8 cellular contexts compared by ENCODE assay signal in genomic region chr17:17001874-17002520, GRCh38.
DNase-seq lines count a peak whose midpoint lies in the region; ATAC-seq and TF ChIP-seq lines count a peak whose summit lies in the region.

No MANE protein-coding gene starts in this region.

- H3K4me2 ChIP-seq in DND-41 (ENCODE audit: insufficient read depth, low read length), result peak overlapping the region; percentile 52

- H3K27ac ChIP-seq in DND-41 (ENCODE audit: low read length), result no peak overlapping the region

- H3K9me3 ChIP-seq in DND-41 (ENCODE audit: insufficient read depth, low read length, severe bottlenecking), result no peaks in the 10 kb centered on the region

- H3K79me2 ChIP-seq in DND-41 (ENCODE audit: insufficient read depth, low read length), result no peaks in the 10 kb centered on the region

- no peaks in the 10 kb centered on the region for H3K27me3 ChIP-seq in DND-41 (ENCODE audit: insufficient read depth, low read length, poor library complexity)

- peaks cover 10% of the 10 kb centered on the region for H3K4me1 ChIP-seq in DND-41 (ENCODE audit: insufficient read depth, low read length)

- no peaks in the 10 kb centered on the region for H3K36me3 ChIP-seq in DND-41 (ENCODE audit: insufficient read depth, low read length)

- H2AFZ ChIP-seq in DND-41 (ENCODE audit: low read depth, low read length), result peak overlapping the region; percentile 60

- DNase-seq in DND-41, result peak; percentile 80
- DNase-seq in NCI-H2227 treated with DMSO at 0.1 percent for 48 hours (lab: John Stamatoyannopoulos, UW), result peak; percentile 21
- DNase-seq in activated CD4-positive, CD25-positive, alpha-beta regulatory T cell treated with anti-CD3 and anti-CD28 coated beads, Interleukin-2, amount 50 U/mL, for 16 hours (ENCODE audit: low read depth, low spot score), result peak; percentile 51
- DNase-seq in cardiac fibroblast (ENCODE audit: low read depth in 2 of 2), result peak; percentile 69 to 74
- peak; percentile 73 for DNase-seq in kidney tubule cell (ENCODE audit: low spot score)
- peak; percentile 79 for DNase-seq in stimulated activated CD4-positive, alpha-beta T cell treated with anti-CD3 and anti-CD28 coated beads, Interleukin-4, amount 100 ng/mL, for 24 hours

- TF ChIP-seq CTCF in DND-41 (IDR thresholded peaks at IDR 0.05; ENCODE audit: borderline replicate concordance, extremely low read depth, low read length, poor library complexity, severe bottlenecking) (peak; percentile 92), cardiac fibroblast (IDR thresholded peaks at IDR 0.05; ENCODE audit: low read depth, low read length) (peak; percentile 98)

- H3K4me3 ChIP-seq in DND-41 (ENCODE audit: low read depth in 1 of 2, low read length in 2 of 2) (no peak overlapping the region; a peak in 1 of 4 replicates), cardiac fibroblast (replicated peaks in 1 of 2; ENCODE audit: low read depth in 2 of 2, low read length in 2 of 2) (no peak overlapping the region)

- 0 out of 2 replicates have a peak overlapping the region, but pooled peaks have one; percentile 0 for H3K9ac ChIP-seq in DND-41 (ENCODE audit: low read depth, low read length)

- no peaks in the 10 kb centered on the region for H4K20me1 ChIP-seq in DND-41 (ENCODE audit: insufficient read depth, low read length)

- peak; percentile 96 for ATAC-seq in DND-41 (ENCODE audit: insufficient read depth, low read depth)
- peak; percentile 57 for ATAC-seq in HG02852 (IDR thresholded peaks at IDR 0.05; ENCODE audit: unreplicated experiment)
- no peak for ATAC-seq in GM21367 (IDR thresholded peaks at IDR 0.05; ENCODE audit: unreplicated experiment)

Comparison
In these comparisons a context has a peak if more than half of its experiments do, and no peak if none do; other contexts are left out.
1. DNase-seq: peak in every context shown above with its lines; median percentile 80 in DND-41; 79 in stimulated activated CD4-positive, alpha-beta T cell treated with anti-CD3 and anti-CD28 coated beads, Interleukin-4, amount 100 ng/mL, for 24 hours; 73 in kidney tubule cell; 72 in cardiac fibroblast; 51 in activated CD4-positive, CD25-positive, alpha-beta regulatory T cell treated with anti-CD3 and anti-CD28 coated beads, Interleukin-2, amount 50 U/mL, for 16 hours; 21 in NCI-H2227 treated with DMSO at 0.1 percent for 48 hours.